ENCODE assay signal across 17 cellular contexts in the genomic region with DNA sequence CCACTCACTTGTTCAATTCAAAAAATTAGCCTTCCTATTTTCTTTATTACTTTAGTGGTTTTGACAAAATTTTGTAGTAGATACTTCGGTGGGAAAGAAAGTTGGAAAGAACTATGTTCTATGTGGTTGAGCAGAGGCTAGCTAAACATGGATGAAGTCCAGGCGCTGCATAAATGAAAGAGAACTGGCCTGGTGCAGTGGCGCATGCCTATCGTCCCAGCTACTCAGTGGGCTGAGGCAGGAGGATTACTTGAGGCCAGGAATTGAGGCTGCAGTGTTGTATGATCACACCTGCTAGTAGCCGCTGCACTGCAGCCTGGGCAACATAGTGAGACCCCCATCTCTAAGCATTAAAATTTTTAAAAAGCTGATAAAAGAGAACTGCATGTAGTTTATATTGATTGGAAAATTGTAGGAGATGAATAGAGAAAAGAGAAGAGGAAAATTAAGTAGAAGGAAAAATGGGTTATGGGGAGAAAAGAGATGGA. TPM values are rescaled to one million over a fixed set of nuclear protein-coding genes. Genes with fewer than 3 reads are reported as not detected.
DNase-seq lines count a peak whose midpoint lies in the region; ATAC-seq, FAIRE-seq and TF ChIP-seq lines count a peak whose summit lies in the region.
"Had no signal": no experiment of that assay in that cellular context is flagged by ENCODE, and none has a peak within 500 bp of the region (broad histone marks: within the 10 kb centered on the region; RNA-seq: fewer than 3 reads in every experiment).

No MANE protein-coding gene starts in this region.

- TF ChIP-seq EP300 in stomach (IDR thresholded peaks at IDR 0.05), result no peak

- ATAC-seq in activated T-cell treated with anti-CD3 and anti-CD28 coated beads, Interleukin-2, amount 50 U/mL, for 72 hours (replicated peaks in 1 of 2), result no peak
- ATAC-seq in CD4-positive, CD25-positive, alpha-beta regulatory T cell (ENCODE audit: low read depth in 2 of 2), result no peak
- no peak for ATAC-seq in naive thymus-derived CD4-positive, alpha-beta T cell

- H3K4me3 ChIP-seq in CD4-positive, CD25-positive, alpha-beta regulatory T cell (ENCODE audit: low read depth, low read length), result no peak overlapping the region
- H3K4me3 ChIP-seq in naive thymus-derived CD4-positive, alpha-beta T cell (ENCODE audit: low read length), result no peak overlapping the region
- H3K4me3 ChIP-seq in stomach, result no peak overlapping the region

- CTCF ChIA-PET in naive thymus-derived CD4-positive, alpha-beta T cell (lab: Charles Lee), result interaction anchor here (0.7 to 1.7 kb wide), 3 partner anchors 14 to 99 kb away, joined by 3 to 4 read pairs (median 4); no protein-coding TSS in a partner anchor

- intact Hi-C loops in naive thymus-derived CD4-positive, alpha-beta T cell (cut with micrococcal nuclease), result no loop called here
- intact Hi-C loops in stomach (cut with DNase I; ENCODE audit: low total_unique reads), result no loop called here

- peaks cover 76% of the 10 kb centered on the region for H3K36me3 ChIP-seq in CD4-positive, CD25-positive, alpha-beta regulatory T cell (ENCODE audit: control insufficient read depth, insufficient read depth, low read length)
- peaks cover 12 to 55% (median 13%) of the 10 kb centered on the region in 3 experiments for H3K36me3 ChIP-seq in naive thymus-derived CD4-positive, alpha-beta T cell (ENCODE audit: control insufficient read depth in 2 of 3, insufficient read depth in 3 of 3, low read length in 3 of 3)
- H3K36me3 ChIP-seq in stomach, result peaks cover 32 to 100% (median 82%) of the 10 kb centered on the region in 4 donors

- no peak for DNase-seq in activated T-cell treated with anti-CD3 and anti-CD28 coated beads, Interleukin-2, amount 50 U/mL, for 72 hours
- no peak for DNase-seq in activated T-cell treated with anti-CD3 and anti-CD28 coated beads, Interleukin-2, amount 50 U/mL, for 48 hours
- DNase-seq in CD4-positive, CD25-positive, alpha-beta regulatory T cell, result no peak
- DNase-seq in astrocyte of the hippocampus (ENCODE audit: low read depth, low spot score), result peak; percentile 21
- no peak for DNase-seq in naive thymus-derived CD4-positive, alpha-beta T cell
- no peak for DNase-seq in NCI-H69 (lab: John Stamatoyannopoulos, UW)
- DNase-seq in stomach, result no peak
- DNase-seq in frontal cortex (ENCODE audit: low spot score in 2 of 2), result no peak
- DNase-seq: DMS79, MV-4-11, NCI-H1694 treated with DMSO at 0.1 percent for 48 hours, NCI-H2107, NCI-H510A, NCI-H774, SHP77 had no signal

- peak overlapping the region; percentile 21 for H3K27ac Mint-ChIP-seq in activated T-cell treated with anti-CD3 and anti-CD28 coated beads, Interleukin-2, amount 50 U/mL, for 72 hours
- H3K27ac Mint-ChIP-seq in CD4-positive, CD25-positive, alpha-beta regulatory T cell, result peak overlapping the region in 2 of 3 donors; percentile 9 to 60
- H3K27ac Mint-ChIP-seq in naive thymus-derived CD4-positive, alpha-beta T cell, result peak overlapping the region in 6 of 9 donors; percentile 7 to 67 (median 34)

- FAIRE-seq in frontal cortex (lab: Jason Lieb, UNC), result no peak
- FAIRE-seq: H1, RCC 7860 had no signal

- peaks cover 5% of the 10 kb centered on the region for H3K4me1 Mint-ChIP-seq in activated T-cell treated with anti-CD3 and anti-CD28 coated beads, Interleukin-2, amount 50 U/mL, for 72 hours (ENCODE audit: low read depth)
- peaks cover 17 to 39% (median 26%) of the 10 kb centered on the region in 4 donors for H3K4me1 Mint-ChIP-seq in CD4-positive, CD25-positive, alpha-beta regulatory T cell
- H3K4me1 Mint-ChIP-seq in naive thymus-derived CD4-positive, alpha-beta T cell, result peaks cover 7 to 45% (median 25%) of the 10 kb centered on the region in 7 donors

- no peak for TF ChIP-seq POLR2A in stomach (IDR thresholded peaks at IDR 0.05)

- H3K4me1 ChIP-seq in CD4-positive, CD25-positive, alpha-beta regulatory T cell (ENCODE audit: control insufficient read depth, insufficient read depth, low read length, poor library complexity, severe bottlenecking), result peaks cover 9% of the 10 kb centered on the region
- peaks cover 0 to 14% of the 10 kb centered on the region in 2 donors for H3K4me1 ChIP-seq in naive thymus-derived CD4-positive, alpha-beta T cell (ENCODE audit: control insufficient read depth in 2 of 2, insufficient read depth in 2 of 2, low read length in 2 of 2)
- peaks cover 0 to 3% (median under 1%) of the 10 kb centered on the region in 4 donors for H3K4me1 ChIP-seq in stomach

- no peaks in the 10 kb centered on the region for H3K27me3 Mint-ChIP-seq in activated T-cell treated with anti-CD3 and anti-CD28 coated beads, Interleukin-2, amount 50 U/mL, for 72 hours (ENCODE audit: low read depth)
- H3K27me3 Mint-ChIP-seq in CD4-positive, CD25-positive, alpha-beta regulatory T cell, result no peaks in the 10 kb centered on the region
- H3K27me3 Mint-ChIP-seq in naive thymus-derived CD4-positive, alpha-beta T cell, result no peaks in the 10 kb centered on the region

- H3K9me3 Mint-ChIP-seq in activated T-cell treated with anti-CD3 and anti-CD28 coated beads, Interleukin-2, amount 50 U/mL, for 72 hours, result no peaks in the 10 kb centered on the region
- no peaks in the 10 kb centered on the region for H3K9me3 Mint-ChIP-seq in CD4-positive, CD25-positive, alpha-beta regulatory T cell
- H3K9me3 Mint-ChIP-seq in naive thymus-derived CD4-positive, alpha-beta T cell, result no peaks in the 10 kb centered on the region

- no peak overlapping the region for H3K27ac ChIP-seq in CD4-positive, CD25-positive, alpha-beta regulatory T cell (ENCODE audit: insufficient read depth, low read length, poor library complexity, severe bottlenecking)
- H3K27ac ChIP-seq in naive thymus-derived CD4-positive, alpha-beta T cell (ENCODE audit: low read depth, low read length), result no peak overlapping the region
- H3K27ac ChIP-seq in stomach, result no peak overlapping the region

- POLR2A ChIA-PET in naive thymus-derived CD4-positive, alpha-beta T cell (lab: Charles Lee), result interaction anchor here (0.7 to 1.7 kb wide), 3 partner anchors 11 to 46 kb away, joined by 3 to 13 read pairs (median 5); no protein-coding TSS in a partner anchor

- H3K9me3 ChIP-seq in CD4-positive, CD25-positive, alpha-beta regulatory T cell (ENCODE audit: control insufficient read depth in 2 of 2, low read length in 2 of 2), result no peaks in the 10 kb centered on the region
- no peaks in the 10 kb centered on the region for H3K9me3 ChIP-seq in naive thymus-derived CD4-positive, alpha-beta T cell (ENCODE audit: control insufficient read depth in 2 of 3, low read length in 3 of 3)
- no peaks in the 10 kb centered on the region for H3K9me3 ChIP-seq in stomach

- no peak for TF ChIP-seq CTCF in stomach (IDR thresholded peaks at IDR 0.05)

- no peak overlapping the region for H3K4me3 Mint-ChIP-seq in activated T-cell treated with anti-CD3 and anti-CD28 coated beads, Interleukin-2, amount 50 U/mL, for 72 hours
- H3K4me3 Mint-ChIP-seq in CD4-positive, CD25-positive, alpha-beta regulatory T cell, result no peak overlapping the region
- H3K4me3 Mint-ChIP-seq in naive thymus-derived CD4-positive, alpha-beta T cell, result no peak overlapping the region

- 91 to 94% (median 93%) methylated on average over 5 of the region's 5 CpGs for WGBS in stomach, 5 donors

- no peaks in the 10 kb centered on the region for H3K27me3 ChIP-seq in CD4-positive, CD25-positive, alpha-beta regulatory T cell (ENCODE audit: control insufficient read depth, insufficient read depth, low read length)
- H3K27me3 ChIP-seq in naive thymus-derived CD4-positive, alpha-beta T cell (ENCODE audit: control insufficient read depth in 2 of 2, insufficient read depth in 2 of 2, low read length in 2 of 2), result no peaks in the 10 kb centered on the region
- H3K27me3 ChIP-seq in stomach, result no peaks in the 10 kb centered on the region

- peaks cover 4 to 16% of the 10 kb centered on the region in 2 donors for H3K36me3 Mint-ChIP-seq in activated T-cell treated with anti-CD3 and anti-CD28 coated beads, Interleukin-2, amount 50 U/mL, for 72 hours (ENCODE audit: insufficient read depth in 2 of 2)
- peaks cover 47% of the 10 kb centered on the region for H3K36me3 Mint-ChIP-seq in CD4-positive, CD25-positive, alpha-beta regulatory T cell
- H3K36me3 Mint-ChIP-seq in naive thymus-derived CD4-positive, alpha-beta T cell, result peaks cover 14 to 47% (median 30%) of the 10 kb centered on the region in 5 donors

RNA-seq across cellular contexts. Expression of gene IFNAR1, which starts 21.0 kb away (rescaled TPM):
- 10 to 100 TPM; 28.2 to 29.1 TPM for total RNA-seq in activated T-cell treated with anti-CD3 and anti-CD28 coated beads, Interleukin-2, amount 50 U/mL, for 72 hours
- total RNA-seq in CD4-positive, CD25-positive, alpha-beta regulatory T cell, result 23.9 TPM
- polyA plus RNA-seq in CD4-positive, CD25-positive, alpha-beta regulatory T cell, result 10 to 100 TPM; 61.7 to 93.8 (median 68.4) TPM
- 10 to 100 TPM; 24.7 to 60.8 (median 40.0) TPM for total RNA-seq in naive thymus-derived CD4-positive, alpha-beta T cell
- 10 to 100 TPM; 62.5 to 76.2 TPM for polyA plus RNA-seq in naive thymus-derived CD4-positive, alpha-beta T cell
- total RNA-seq in stomach (10 to 100 TPM in 3 of 5 donors, 1 to 10 TPM in 2; 2.6 to 34.5 (median 14.3) TPM), frontal cortex (49.3 TPM)
- 10 to 100 TPM in 2 of 3 donors, 1 to 10 TPM in 1; 8.3 to 11.8 (median 10.6) TPM for polyA plus RNA-seq in stomach

RNA-seq across cellular contexts. Expression of gene IFNGR2, which starts 57.4 kb away (rescaled TPM):
- total RNA-seq in activated T-cell treated with anti-CD3 and anti-CD28 coated beads, Interleukin-2, amount 50 U/mL, for 72 hours, result 10 to 100 TPM; 25.2 to 34.6 TPM
- total RNA-seq in CD4-positive, CD25-positive, alpha-beta regulatory T cell, result 10.2 TPM
- 10 to 100 TPM; 21.7 to 37.2 (median 24.5) TPM for polyA plus RNA-seq in CD4-positive, CD25-positive, alpha-beta regulatory T cell
- 10 to 100 TPM in 4 of 5 experiments, 1 to 10 TPM in 1; 9.1 to 80.5 (median 33.7) TPM for total RNA-seq in naive thymus-derived CD4-positive, alpha-beta T cell
- 10 to 100 TPM; 29.8 to 39.2 TPM for polyA plus RNA-seq in naive thymus-derived CD4-positive, alpha-beta T cell
- 10 to 100 TPM; 35.2 to 89.3 (median 67.8) TPM for total RNA-seq in stomach
- polyA plus RNA-seq in stomach, result 10 to 100 TPM; 42.2 to 79.7 (median 47.0) TPM
- 60.3 TPM for total RNA-seq in frontal cortex
